ENCODE assay signal across 20 cellular contexts in the genomic region with DNA sequence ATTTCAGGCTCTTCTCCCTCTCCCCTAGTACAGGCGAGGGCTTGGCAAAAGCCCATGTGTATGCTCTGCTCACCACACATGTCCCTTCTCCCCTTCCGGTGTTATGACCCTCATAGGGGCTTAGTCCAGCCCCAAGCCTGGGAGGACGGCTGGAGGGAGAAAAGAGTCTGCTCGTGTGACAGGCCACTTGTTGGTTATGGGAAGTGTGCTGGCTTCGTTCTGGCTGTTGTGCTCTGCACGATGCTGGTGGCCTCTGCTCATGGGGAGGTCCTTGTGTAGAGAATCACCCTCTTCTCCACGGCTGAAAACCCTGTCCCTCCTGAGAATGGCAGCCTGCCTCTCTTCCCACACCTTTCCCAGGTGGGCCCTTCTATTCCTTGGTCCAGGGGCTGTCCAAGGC.
"Had no signal": no experiment of that assay in that cellular context is flagged by ENCODE, and none has a peak within 500 bp of the region (broad histone marks: within the 10 kb centered on the region; RNA-seq: fewer than 3 reads in every experiment).

No MANE protein-coding gene starts in this region.

- H3K27ac ChIP-seq: heart left ventricle, tibial nerve had no signal

- DNase-seq: activated CD4-positive, alpha-beta T cell treated with anti-CD3 and anti-CD28 coated beads, Interleukin-2, amount 10 ng/mL, durations not matched to agents 24 days and 14 days; activated CD8-positive, alpha-beta memory T cell treated with anti-CD3 and anti-CD28 coated beads, Interleukin-2, amount 10 ng/mL, durations not matched to agents 7 days and 5 days; activated CD8-positive, alpha-beta T cell treated with anti-CD3 and anti-CD28 coated beads for 36 hours; activated T-cell treated with anti-CD3 and anti-CD28 coated beads, Interleukin-2, amount 50 U/mL, for 1 hour; central memory CD4-positive, alpha-beta T cell; heart left ventricle; left cardiac atrium; retina; stimulated activated CD4-positive, alpha-beta T cell treated with anti-CD3 and anti-CD28 coated beads, Interleukin-4, amount 100 ng/mL, for 1 hour; substantia nigra had no signal

- H3K4me1 ChIP-seq: heart left ventricle, tibial nerve had no signal

- ATAC-seq: activated CD4-positive, CD25-positive, alpha-beta regulatory T cell treated with anti-CD3 and anti-CD28 coated beads, Interleukin-2, amount 50 U/mL, for 24 hours; activated CD8-positive, alpha-beta memory T cell treated with anti-CD3 and anti-CD28 coated beads, Interleukin-2, amount 10 ng/mL, durations not matched to agents 7 days and 5 days; activated CD8-positive, alpha-beta T cell treated with anti-CD3 and anti-CD28 coated beads for 36 hours; activated naive CD4-positive, alpha-beta T cell treated with anti-CD3 and anti-CD28 coated beads, Interleukin-2, amount 50 U/mL, for 72 hours; heart left ventricle; left cardiac atrium had no signal

- FAIRE-seq: astrocyte, colon, islet of Langerhans, urothelium cell line had no signal

- H3K27me3 ChIP-seq: tibial nerve had no signal

- H3K9me3 Mint-ChIP-seq: activated CD4-positive, alpha-beta T cell treated with anti-CD3 and anti-CD28 coated beads, Interleukin-2, amount 10 ng/mL, durations not matched to agents 24 days and 14 days; activated CD8-positive, alpha-beta T cell treated with anti-CD3 and anti-CD28 coated beads for 36 hours; activated naive CD4-positive, alpha-beta T cell treated with anti-CD3 and anti-CD28 coated beads, Interleukin-2, amount 50 U/mL, for 72 hours; memory B cell; neural crest cell; stimulated activated naive CD8-positive, alpha-beta T cell treated with anti-CD3 and anti-CD28 coated beads, Interleukin-15, Interleukin-2, amounts not matched to agents 100 ng/mL and 50 ng/mL, for 24 hours had no signal

- H3K27me3 Mint-ChIP-seq: activated CD4-positive, alpha-beta T cell treated with anti-CD3 and anti-CD28 coated beads, Interleukin-2, amount 10 ng/mL, durations not matched to agents 24 days and 14 days had no signal

- H3K4me3 Mint-ChIP-seq: activated CD4-positive, alpha-beta T cell treated with anti-CD3 and anti-CD28 coated beads, Interleukin-2, amount 10 ng/mL, durations not matched to agents 24 days and 14 days; activated CD8-positive, alpha-beta memory T cell treated with anti-CD3 and anti-CD28 coated beads, Interleukin-2, amount 10 ng/mL, durations not matched to agents 7 days and 5 days; activated CD8-positive, alpha-beta T cell treated with anti-CD3 and anti-CD28 coated beads for 36 hours; memory B cell; neural crest cell; stimulated activated naive CD8-positive, alpha-beta T cell treated with anti-CD3 and anti-CD28 coated beads, Interleukin-15, Interleukin-2, amounts not matched to agents 100 ng/mL and 50 ng/mL, for 24 hours had no signal

- H3K4me3 ChIP-seq: heart left ventricle, tibial nerve had no signal

- H3K9me3 ChIP-seq: heart left ventricle, tibial nerve had no signal

- H3K36me3 ChIP-seq: tibial nerve had no signal

- H3K27ac Mint-ChIP-seq: activated CD4-positive, alpha-beta T cell treated with anti-CD3 and anti-CD28 coated beads, Interleukin-2, amount 10 ng/mL, durations not matched to agents 24 days and 14 days; activated CD8-positive, alpha-beta memory T cell treated with anti-CD3 and anti-CD28 coated beads, Interleukin-2, amount 10 ng/mL, durations not matched to agents 7 days and 5 days; activated CD8-positive, alpha-beta T cell treated with anti-CD3 and anti-CD28 coated beads for 36 hours; activated naive CD4-positive, alpha-beta T cell treated with anti-CD3 and anti-CD28 coated beads, Interleukin-2, amount 50 U/mL, for 72 hours; memory B cell; stimulated activated naive CD8-positive, alpha-beta T cell treated with anti-CD3 and anti-CD28 coated beads, Interleukin-15, Interleukin-2, amounts not matched to agents 100 ng/mL and 50 ng/mL, for 24 hours had no signal
